ENCODE assay signal across 8 cellular contexts in the genomic region with DNA sequence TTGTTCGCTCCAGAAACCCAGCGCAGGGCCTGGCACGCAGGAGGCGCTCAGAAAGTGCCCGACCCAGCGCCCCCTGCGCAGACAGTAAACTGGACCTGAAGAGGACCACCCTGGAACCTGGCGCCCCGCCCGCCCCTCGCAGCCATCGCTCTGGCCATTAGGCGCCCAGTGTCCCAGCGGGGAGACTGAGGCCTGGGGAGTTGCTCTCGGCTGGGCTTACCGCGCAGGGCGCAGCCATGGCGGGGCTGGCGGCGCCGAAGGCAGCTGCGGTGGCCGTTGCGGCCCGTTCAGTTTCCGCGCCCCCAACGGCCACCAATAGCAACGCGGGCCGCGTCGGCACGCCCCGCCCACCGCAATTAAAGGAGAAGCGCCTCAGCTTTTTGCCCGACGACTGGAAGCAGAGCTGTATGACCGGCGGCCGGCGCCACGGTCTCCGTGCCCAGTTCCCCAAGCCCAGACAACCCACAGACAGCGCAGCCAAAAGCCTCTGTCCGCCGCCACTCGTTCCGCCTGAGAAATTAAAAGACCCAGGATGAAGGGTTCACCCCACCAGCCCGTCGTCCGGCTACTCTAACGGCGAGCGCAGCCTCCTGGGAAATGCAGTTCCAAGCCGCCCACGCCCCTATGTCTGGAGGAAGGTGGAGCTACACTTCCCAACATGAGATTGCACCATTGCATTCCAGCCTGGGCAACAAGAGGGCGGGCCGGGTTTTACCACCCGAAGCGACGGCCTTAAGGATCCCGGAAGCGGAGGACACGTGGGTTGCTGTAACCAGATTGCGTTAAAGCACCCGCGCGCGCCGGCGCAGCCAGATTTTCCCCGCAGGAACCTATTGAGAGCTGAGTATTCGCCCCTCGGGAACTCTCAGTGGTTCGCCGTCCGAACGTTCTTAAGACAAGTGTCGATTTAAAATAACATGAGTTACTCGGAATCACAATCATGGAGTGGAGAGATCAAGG. TPM values are rescaled to one million over a fixed set of nuclear protein-coding genes. Genes with fewer than 3 reads are reported as not detected.
DNase-seq lines count a peak whose midpoint lies in the region; ATAC-seq and TF ChIP-seq lines count a peak whose summit lies in the region.

A gene (minus strand): TSS at position 289 of the 960 bp plus-strand sequence. CDS start 51 bp downstream, at position 238.

- TF ChIP-seq CTCF in PC-9 (conservative IDR thresholded peaks at IDR 0.05) (no peak; the same call in 1 of the 2 replicates), epithelial cell of esophagus (IDR thresholded peaks at IDR 0.05; ENCODE audit: insufficient read depth, low read depth, low read length, missing control alignments) (no peak), mucosa of descending colon (IDR thresholded peaks at IDR 0.05) (no peak)

- peak within 1 kb of the TSS; percentile 90 for H3K4me3 ChIP-seq in PC-9
- peak within 1 kb of the TSS; percentile 71 for H3K4me3 ChIP-seq in epithelial cell of esophagus (ENCODE audit: low read length)
- H3K4me3 ChIP-seq in mucosa of descending colon: peak within 1 kb of the TSS; percentile 35

- H3K27me3 ChIP-seq in PC-9 (ENCODE audit: insufficient read depth, low read depth): no peaks in the 10 kb centered on the region

- H3K4me1 ChIP-seq in PC-9 (replicated peaks; ENCODE audit: insufficient read depth): peaks cover 16% of the 10 kb centered on the region
- peaks cover 20% of the 10 kb centered on the region for H3K4me1 ChIP-seq in mucosa of descending colon (ENCODE audit: low read depth)

- peak within 1 kb of the TSS; percentile 82 for H3K4me2 ChIP-seq in PC-9

- TF ChIP-seq EP300 in Ishikawa (IDR thresholded peaks at IDR 0.05; ENCODE audit: borderline replicate concordance): no peak

- H3K36me3 ChIP-seq in PC-9 (ENCODE audit: low read depth): no peaks in the 10 kb centered on the region
- no peaks in the 10 kb centered on the region for H3K36me3 ChIP-seq in mucosa of descending colon (ENCODE audit: low read depth)

- no peaks in the 10 kb centered on the region for H3K9me2 ChIP-seq in PC-9 (ENCODE audit: insufficient read depth)

- H3K79me2 ChIP-seq in PC-9 (ENCODE audit: low read depth): peaks cover 8% of the 10 kb centered on the region; the same call in 1 of the 2 replicates

- intact Hi-C loops in PC-9 (cut with micrococcal nuclease; ENCODE audit: unreplicated experiment): loop anchor here (1.0 to 5.0 kb wide), 2 partner anchors 63 to 123 kb away; a partner anchor contains a TSS
- intact Hi-C loops in mucosa of descending colon (cut with DNase I, micrococcal nuclease): no loop called here

- no TSS peak for BruUV-seq in PC-9 (replicated peaks; lab: Mats Ljungman, UMichigan)

- peak within 1 kb of the TSS; percentile 68 for H3K27ac ChIP-seq in PC-9

- CTCF ChIA-PET in PC-9 (lab: Charles Lee): interaction anchor here (0.5 to 1.3 kb wide), 6 partner anchors 42 to 662 kb away, joined by 3 to 9 read pairs (median 4); no protein-coding TSS in a partner anchor

- peak; percentile 77 for ATAC-seq in GM21619 (IDR thresholded peaks at IDR 0.05; ENCODE audit: unreplicated experiment)
- peak; percentile 96 for ATAC-seq in mucosa of descending colon

- H3K9me3 ChIP-seq in PC-9 (ENCODE audit: insufficient read depth, low read depth): no peaks in the 10 kb centered on the region
- H3K9me3 ChIP-seq in mucosa of descending colon: no peaks in the 10 kb centered on the region

- peak within 1 kb of the TSS; percentile 92 for H2AFZ ChIP-seq in PC-9

- no peaks in the 10 kb centered on the region for H4K20me1 ChIP-seq in PC-9 (ENCODE audit: insufficient read depth)

- DNase-seq in DMS153 (lab: John Stamatoyannopoulos, UW): peak; percentile 88
- DNase-seq in PC-9: peak; percentile 93
- DNase-seq in activated T-cell treated with anti-CD3 and anti-CD28 coated beads for 48 hours (ENCODE audit: low read depth): peak; percentile 88
- DNase-seq in epithelial cell of esophagus (ENCODE audit: low read depth): peak; percentile 99
- DNase-seq in mucosa of descending colon: peak; percentile 95 to 98 (median 96)
- DNase-seq in stimulated activated CD8-positive, alpha-beta memory T cell treated with anti-CD3 and anti-CD28 coated beads, Interleukin-4, amount 100 ng/mL, for 1 hour (ENCODE audit: low read depth in 2 of 2, low spot score in 1 of 2): peak; percentile 62 to 68

- H3F3A ChIP-seq in PC-9 (ENCODE audit: insufficient read depth, low read depth): peaks cover 20% of the 10 kb centered on the region

- TF ChIP-seq RAD21 in Ishikawa (IDR thresholded peaks at IDR 0.05; ENCODE audit: low read depth): no peak

- POLR2A ChIA-PET in PC-9 (lab: Charles Lee; ENCODE audit: unreplicated experiment): interaction anchor here (0.6 to 1.0 kb wide), 3 partner anchors 21 to 83 kb away, joined by 3 to 6 read pairs (median 3); no protein-coding TSS in a partner anchor

TF ChIP-seq in Ishikawa, 13 proteins besides CTCF, POLR2A, EP300 and RAD21:
- TF ChIP-seq NFIC (IDR thresholded peaks at IDR 0.05): no peak
- TF ChIP-seq EGR1 (IDR thresholded peaks at IDR 0.05): peak; percentile 99
- TF ChIP-seq, protein P1, sequence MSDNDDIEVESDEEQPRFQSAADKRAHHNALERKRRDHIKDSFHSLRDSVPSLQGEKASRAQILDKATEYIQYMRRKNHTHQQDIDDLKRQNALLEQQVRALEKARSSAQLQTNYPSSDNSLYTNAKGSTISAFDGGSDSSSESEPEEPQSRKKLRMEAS (IDR thresholded peaks at IDR 0.05): peak; percentile 92
- TF ChIP-seq TAF1 (IDR thresholded peaks at IDR 0.05; ENCODE audit: low read depth): peak; percentile 78
- TF ChIP-seq CEBPB (IDR thresholded peaks at IDR 0.05): peak; percentile 97
- peak; percentile 95 for TF ChIP-seq TEAD4 (IDR thresholded peaks at IDR 0.05)
- TF ChIP-seq, protein P2, sequence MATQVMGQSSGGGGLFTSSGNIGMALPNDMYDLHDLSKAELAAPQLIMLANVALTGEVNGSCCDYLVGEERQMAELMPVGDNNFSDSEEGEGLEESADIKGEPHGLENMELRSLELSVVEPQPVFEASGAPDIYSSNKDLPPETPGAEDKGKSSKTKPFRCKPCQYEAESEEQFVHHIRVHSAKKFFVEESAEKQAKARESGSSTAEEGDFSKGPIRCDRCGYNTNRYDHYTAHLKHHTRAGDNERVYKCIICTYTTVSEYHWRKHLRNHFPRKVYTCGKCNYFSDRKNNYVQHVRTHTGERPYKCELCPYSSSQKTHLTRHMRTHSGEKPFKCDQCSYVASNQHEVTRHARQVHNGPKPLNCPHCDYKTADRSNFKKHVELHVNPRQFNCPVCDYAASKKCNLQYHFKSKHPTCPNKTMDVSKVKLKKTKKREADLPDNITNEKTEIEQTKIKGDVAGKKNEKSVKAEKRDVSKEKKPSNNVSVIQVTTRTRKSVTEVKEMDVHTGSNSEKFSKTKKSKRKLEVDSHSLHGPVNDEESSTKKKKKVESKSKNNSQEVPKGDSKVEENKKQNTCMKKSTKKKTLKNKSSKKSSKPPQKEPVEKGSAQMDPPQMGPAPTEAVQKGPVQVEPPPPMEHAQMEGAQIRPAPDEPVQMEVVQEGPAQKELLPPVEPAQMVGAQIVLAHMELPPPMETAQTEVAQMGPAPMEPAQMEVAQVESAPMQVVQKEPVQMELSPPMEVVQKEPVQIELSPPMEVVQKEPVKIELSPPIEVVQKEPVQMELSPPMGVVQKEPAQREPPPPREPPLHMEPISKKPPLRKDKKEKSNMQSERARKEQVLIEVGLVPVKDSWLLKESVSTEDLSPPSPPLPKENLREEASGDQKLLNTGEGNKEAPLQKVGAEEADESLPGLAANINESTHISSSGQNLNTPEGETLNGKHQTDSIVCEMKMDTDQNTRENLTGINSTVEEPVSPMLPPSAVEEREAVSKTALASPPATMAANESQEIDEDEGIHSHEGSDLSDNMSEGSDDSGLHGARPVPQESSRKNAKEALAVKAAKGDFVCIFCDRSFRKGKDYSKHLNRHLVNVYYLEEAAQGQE (IDR thresholded peaks at IDR 0.05; ENCODE audit: low read depth): no peak
- TF ChIP-seq CREB1 (IDR thresholded peaks at IDR 0.05; ENCODE audit: low read depth): peak; percentile 72
- peak; percentile 43; the same call in 1 of the 2 replicates for TF ChIP-seq ZBTB7A (IDR thresholded peaks at IDR 0.05; ENCODE audit: low read depth)
- peak; percentile 88 for TF ChIP-seq YY1 (IDR thresholded peaks at IDR 0.05; ENCODE audit: low read depth)
- no peak for TF ChIP-seq FOXM1 (IDR thresholded peaks at IDR 0.05; ENCODE audit: borderline replicate concordance, low read depth)
- peak; percentile 46; the same call in 1 of the 2 replicates for TF ChIP-seq TCF12 (IDR thresholded peaks at IDR 0.05; ENCODE audit: low read depth)
- TF ChIP-seq, protein P3, sequence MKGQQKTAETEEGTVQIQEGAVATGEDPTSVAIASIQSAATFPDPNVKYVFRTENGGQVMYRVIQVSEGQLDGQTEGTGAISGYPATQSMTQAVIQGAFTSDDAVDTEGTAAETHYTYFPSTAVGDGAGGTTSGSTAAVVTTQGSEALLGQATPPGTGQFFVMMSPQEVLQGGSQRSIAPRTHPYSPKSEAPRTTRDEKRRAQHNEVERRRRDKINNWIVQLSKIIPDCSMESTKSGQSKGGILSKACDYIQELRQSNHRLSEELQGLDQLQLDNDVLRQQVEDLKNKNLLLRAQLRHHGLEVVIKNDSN (IDR thresholded peaks at IDR 0.05): peak; percentile 93

RNA-seq across cellular contexts. Expression of the gene that starts here (rescaled TPM):
- total RNA-seq in PC-9 (2021): 28.8 and 35.0 TPM in 2 replicates
- total RNA-seq in mucosa of descending colon: 10 to 100 TPM in 1 of 3 donors, 1 to 10 TPM in 2; 2.9 to 12.1 (median 7.7) TPM

Comparison
In these comparisons a context has a peak if more than half of its experiments do, and no peak if none do; other contexts are left out.
1. Peak in every context shown above with its lines: DNase-seq, ATAC-seq, H3K4me3 ChIP-seq and H3K27ac ChIP-seq.
2. H3K4me3 ChIP-seq: peak in every context shown above with its lines; median percentile 90 in PC-9; 71 in epithelial cell of esophagus; 35 in mucosa of descending colon.